Comparison of ENCODE assay signal across 19 cellular contexts in the genomic region with DNA sequence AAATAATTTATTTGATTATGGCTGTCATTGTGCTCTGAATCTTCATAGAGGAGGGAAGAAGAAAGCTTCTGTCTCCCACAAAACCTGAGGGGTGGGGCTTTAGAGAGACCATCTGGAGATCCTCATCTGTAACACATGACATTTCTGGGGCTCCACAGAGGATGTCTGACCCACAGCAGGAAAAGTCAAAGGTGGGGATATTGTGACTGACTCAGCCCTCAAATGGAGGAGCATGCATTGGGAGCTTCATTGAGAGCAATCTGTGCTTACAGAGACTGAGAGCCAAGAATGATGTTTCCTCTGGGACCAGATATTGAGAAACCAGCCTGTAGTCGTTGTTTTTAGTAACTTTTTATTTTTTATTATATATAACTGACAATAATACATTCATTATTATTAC.
DNase-seq lines count a peak whose midpoint lies in the region; ATAC-seq, FAIRE-seq and TF ChIP-seq lines count a peak whose summit lies in the region.
"Had no signal": no experiment of that assay in that cellular context is flagged by ENCODE, and none has a peak within 500 bp of the region (broad histone marks: within the 10 kb centered on the region; RNA-seq: fewer than 3 reads in every experiment).

No MANE protein-coding gene starts in this region.

- H3K27ac Mint-ChIP-seq in natural killer cell treated with Interleukin-12 subunit alpha and Interleukin-12 subunit beta and Interleukin-15 and Interleukin-18, amount 100 ng/mL, for 72 hours, result no peak overlapping the region
- H3K27ac Mint-ChIP-seq in endodermal cell, result no peak overlapping the region
- H3K27ac Mint-ChIP-seq: CD4-positive, alpha-beta T cell had no signal

- peaks cover 0 to 7% of the 10 kb centered on the region in 2 donors for H3K4me1 Mint-ChIP-seq in natural killer cell treated with Interleukin-12 subunit alpha and Interleukin-12 subunit beta and Interleukin-15 and Interleukin-18, amount 100 ng/mL, for 72 hours (ENCODE audit: low read depth in 2 of 2)
- H3K4me1 Mint-ChIP-seq in endodermal cell, result no peaks in the 10 kb centered on the region

- whole genome bisulfite sequencing in mesenchymal stem cell, result no CpG with 5 or more reads among the region's 1 CpG
- no CpG with 5 or more reads among the region's 1 CpG for WGBS in endodermal cell (ENCODE audit: insufficient coverage in 1 of 2, insufficient read length in 1 of 2), 2 experiments

- H3K27me3 Mint-ChIP-seq in natural killer cell treated with Interleukin-12 subunit alpha and Interleukin-12 subunit beta and Interleukin-15 and Interleukin-18, amount 100 ng/mL, for 72 hours, result no peaks in the 10 kb centered on the region
- no peaks in the 10 kb centered on the region for H3K27me3 Mint-ChIP-seq in endodermal cell (ENCODE audit: insufficient read depth)
- H3K27me3 Mint-ChIP-seq: CD4-positive, alpha-beta T cell had no signal

- no peak overlapping the region for H3K4ac ChIP-seq in mesenchymal stem cell (ENCODE audit: low read depth in 1 of 2, low read length in 2 of 2)

- H3K14ac ChIP-seq in mesenchymal stem cell (ENCODE audit: low read length in 2 of 2), result no peak overlapping the region

- H2AFZ ChIP-seq in mesenchymal stem cell (ENCODE audit: low read depth, low read length), result no peak overlapping the region

- DNase-seq in Right ventricle myocardium superior, result no peak
- DNase-seq in left ventricle myocardium inferior, result no peak
- peak; percentile 11 for DNase-seq in mesenchymal stem cell
- DNase-seq in natural killer cell treated with Interleukin-12 subunit alpha and Interleukin-12 subunit beta and Interleukin-15 and Interleukin-18, amount 100 ng/mL, for 72 hours (ENCODE audit: low spot score), result no peak
- DNase-seq in endodermal cell, result no peak
- no peak for DNase-seq in NCI-H1048 (lab: John Stamatoyannopoulos, UW)
- DNase-seq in NCI-H2171 (lab: John Stamatoyannopoulos, UW), result no peak
- DNase-seq: CD4-positive, alpha-beta T cell; Karpas-422; NCI-H1417; NCI-H1694; NCI-H2029 treated with DMSO at 0.1 percent for 48 hours; NCI-H510A had no signal

- no peak overlapping the region for H3K4me3 Mint-ChIP-seq in natural killer cell treated with Interleukin-12 subunit alpha and Interleukin-12 subunit beta and Interleukin-15 and Interleukin-18, amount 100 ng/mL, for 72 hours
- H3K4me3 Mint-ChIP-seq in endodermal cell, result no peak overlapping the region
- H3K4me3 Mint-ChIP-seq: CD4-positive, alpha-beta T cell had no signal

- H3K9me3 ChIP-seq in left ventricle myocardium inferior (replicated peaks) (no peaks in the 10 kb centered on the region), mesenchymal stem cell (ENCODE audit: control insufficient read depth, low read length) (no peaks in the 10 kb centered on the region), endodermal cell (ENCODE audit: control insufficient read depth, low read length) (no peaks in the 10 kb centered on the region)
- H3K9me3 ChIP-seq: BLaER1 treated with 17β-estradiol and CSF1 and Interleukin-3, amounts not matched to agents 10 nM and 100 nM had no signal

- TF ChIP-seq CTCF in left ventricle myocardium inferior (IDR thresholded peaks at IDR 0.05; ENCODE audit: borderline replicate concordance) (no peak), endodermal cell (conservative IDR thresholded peaks at IDR 0.05) (no peak)

- H3K18ac ChIP-seq in mesenchymal stem cell (ENCODE audit: low read depth in 1 of 2, low read length in 2 of 2), result no peak overlapping the region

- no peak overlapping the region for H3K23ac ChIP-seq in mesenchymal stem cell (ENCODE audit: low read length in 2 of 2)

- no peak overlapping the region for H4K91ac ChIP-seq in mesenchymal stem cell (ENCODE audit: low read length)

- H3K36me3 Mint-ChIP-seq in natural killer cell treated with Interleukin-12 subunit alpha and Interleukin-12 subunit beta and Interleukin-15 and Interleukin-18, amount 100 ng/mL, for 72 hours, result no peaks in the 10 kb centered on the region
- no peaks in the 10 kb centered on the region for H3K36me3 Mint-ChIP-seq in endodermal cell (ENCODE audit: low read depth)

- H3K4me1 ChIP-seq in left ventricle myocardium inferior (no peaks in the 10 kb centered on the region), mesenchymal stem cell (ENCODE audit: control insufficient read depth, insufficient read depth, low read depth, low read length) (no peaks in the 10 kb centered on the region), endodermal cell (ENCODE audit: control insufficient read depth, insufficient read depth, low read length) (peaks cover 3% of the 10 kb centered on the region)

- H2BK120ac ChIP-seq in mesenchymal stem cell (ENCODE audit: low read depth, low read length), result no peak overlapping the region

- H2BK15ac ChIP-seq in mesenchymal stem cell (ENCODE audit: low read depth, poor library complexity, severe bottlenecking), result no peak overlapping the region

- peaks cover 8% of the 10 kb centered on the region for H3K9me3 Mint-ChIP-seq in natural killer cell treated with Interleukin-12 subunit alpha and Interleukin-12 subunit beta and Interleukin-15 and Interleukin-18, amount 100 ng/mL, for 72 hours
- H3K9me3 Mint-ChIP-seq in endodermal cell, result no peaks in the 10 kb centered on the region
- H3K9me3 Mint-ChIP-seq: CD4-positive, alpha-beta T cell had no signal

- H2BK12ac ChIP-seq in mesenchymal stem cell (ENCODE audit: low read length in 2 of 2), result no peak overlapping the region

- no peak overlapping the region for H3K27ac ChIP-seq in left ventricle myocardium inferior (replicated peaks)
- no peak overlapping the region for H3K27ac ChIP-seq in mesenchymal stem cell (ENCODE audit: low read length, poor library complexity, severe bottlenecking)
- H3K27ac ChIP-seq in endodermal cell (ENCODE audit: low read depth, low read length), result no peak overlapping the region
- H3K27ac ChIP-seq: BLaER1 treated with 17β-estradiol and CSF1 and Interleukin-3, amounts not matched to agents 10 nM and 100 nM had no signal

- H3K4me3 ChIP-seq in left ventricle myocardium inferior (no peak overlapping the region), mesenchymal stem cell (ENCODE audit: insufficient read depth in 1 of 2, low read depth in 1 of 2, low read length in 2 of 2) (no peak overlapping the region), endodermal cell (ENCODE audit: low read length) (no peak overlapping the region)
- H3K4me3 ChIP-seq: BLaER1 treated with 17β-estradiol and CSF1 and Interleukin-3, amounts not matched to agents 10 nM and 100 nM had no signal

- H2AK5ac ChIP-seq in mesenchymal stem cell (ENCODE audit: low read length, severe bottlenecking), result no peak overlapping the region

- no peaks in the 10 kb centered on the region for H3K27me3 ChIP-seq in left ventricle myocardium inferior (ENCODE audit: low read depth)
- no peaks in the 10 kb centered on the region for H3K27me3 ChIP-seq in mesenchymal stem cell (ENCODE audit: control insufficient read depth in 1 of 2, insufficient read depth in 1 of 2, low read length in 2 of 2)
- no peaks in the 10 kb centered on the region for H3K27me3 ChIP-seq in endodermal cell (ENCODE audit: control insufficient read depth, insufficient read depth, low read length, poor library complexity, severe bottlenecking)
- H3K27me3 ChIP-seq: BLaER1 treated with 17β-estradiol and CSF1 and Interleukin-3, amounts not matched to agents 10 nM and 100 nM had no signal

- no peaks in the 10 kb centered on the region for H3K79me1 ChIP-seq in mesenchymal stem cell (replicated peaks; ENCODE audit: low read length, poor library complexity, severe bottlenecking)

- peak; percentile 8 for FAIRE-seq in endometrium (lab: Jason Lieb, UNC)
- FAIRE-seq: GM18507, H54, HepG2, RCC 7860 had no signal

- H3K4me2 ChIP-seq in mesenchymal stem cell (ENCODE audit: low read length, poor library complexity, severe bottlenecking), result no peak overlapping the region

- no peak overlapping the region for H2BK5ac ChIP-seq in mesenchymal stem cell (ENCODE audit: low read depth, low read length, poor library complexity, severe bottlenecking)

- ATAC-seq in Right ventricle myocardium superior (ENCODE audit: poor library complexity), result peak; percentile 36
- ATAC-seq in natural killer cell treated with Interleukin-12 subunit alpha and Interleukin-12 subunit beta and Interleukin-15 and Interleukin-18, amount 100 ng/mL, for 72 hours, result no peak
- ATAC-seq: HepG2 had no signal

- no peak overlapping the region for H3K9ac ChIP-seq in mesenchymal stem cell (ENCODE audit: low read length)
- H3K9ac ChIP-seq in endodermal cell (ENCODE audit: extremely low read depth, low read length, poor library complexity, severe bottlenecking), result no peak overlapping the region
- H3K9ac ChIP-seq: BLaER1 treated with 17β-estradiol and CSF1 and Interleukin-3, amounts not matched to agents 10 nM and 100 nM had no signal

- intact Hi-C loops in Right ventricle myocardium superior (cut with DNase I) (no loop called here), left ventricle myocardium inferior (cut with micrococcal nuclease) (no loop called here)

- no peak overlapping the region for H4K8ac ChIP-seq in mesenchymal stem cell (ENCODE audit: low read length)

- H3K36me3 ChIP-seq in left ventricle myocardium inferior (no peaks in the 10 kb centered on the region), mesenchymal stem cell (ENCODE audit: control insufficient read depth in 1 of 2, insufficient read depth in 2 of 2, low read depth in 1 of 2, low read length in 2 of 2) (no peaks in the 10 kb centered on the region), endodermal cell (ENCODE audit: control insufficient read depth, insufficient read depth, low read length) (no peaks in the 10 kb centered on the region)
